Comparison of ENCODE assay signal across 6 cellular contexts in the genomic region with DNA sequence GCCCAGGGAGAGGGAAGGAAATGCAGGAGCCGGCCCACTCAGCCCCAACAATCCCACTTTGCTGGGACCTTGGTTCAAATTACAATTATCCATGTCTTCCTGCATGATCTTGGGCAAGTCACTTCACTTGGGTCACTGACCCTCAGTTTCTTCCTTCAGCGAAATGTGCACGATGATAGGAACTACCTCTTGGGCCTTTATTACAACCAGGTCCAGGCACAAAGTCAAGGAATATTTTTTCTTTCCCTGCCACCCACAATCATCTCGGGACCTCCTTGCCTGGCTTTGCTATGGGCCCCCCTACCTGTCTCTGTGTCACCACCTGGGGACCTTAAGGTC. TPM values are rescaled to one million over a fixed set of nuclear protein-coding genes. Genes with fewer than 3 reads are reported as not detected.
A peak's percentile ranks its signal among the peaks of the same experiment; 100 is the strongest.
DNase-seq lines count a peak whose midpoint lies in the region; ATAC-seq, FAIRE-seq and TF ChIP-seq lines count a peak whose summit lies in the region.

No MANE protein-coding gene starts in this region.

- H3K27ac Mint-ChIP-seq in chondrocyte (ENCODE audit: unreplicated experiment) (peak overlapping the region; percentile 74), osteocyte (ENCODE audit: unreplicated experiment) (peak overlapping the region; percentile 92)

- FAIRE-seq in HTR-8/SVneo (lab: Jason Lieb, UNC): peak; percentile 44

- H3K4me3 Mint-ChIP-seq in chondrocyte (ENCODE audit: unreplicated experiment): peak overlapping the region; percentile 79
- peak overlapping the region; percentile 72 for H3K4me3 Mint-ChIP-seq in osteocyte (ENCODE audit: unreplicated experiment)

- ATAC-seq in HG02623 (IDR thresholded peaks at IDR 0.05; ENCODE audit: unreplicated experiment) (no peak), GM18861 (IDR thresholded peaks at IDR 0.05; ENCODE audit: unreplicated experiment) (no peak)

- no peak for DNase-seq in HTR-8/SVneo (ENCODE audit: insufficient read length, low spot score)
- DNase-seq in chondrocyte (ENCODE audit: low spot score): no peak
- no peak for DNase-seq in osteocyte (ENCODE audit: extremely low spot score, unreplicated experiment)
- no peak for DNase-seq in stimulated activated naive CD4-positive, alpha-beta T cell treated with Interleukin-2 at 50 U/mL for 16 hours (lab: John Stamatoyannopoulos, UW)

- peaks cover 25% of the 10 kb centered on the region for H3K4me1 Mint-ChIP-seq in chondrocyte (ENCODE audit: low read depth)
- H3K4me1 Mint-ChIP-seq in osteocyte (ENCODE audit: unreplicated experiment): peaks cover 22% of the 10 kb centered on the region

- H3K27me3 Mint-ChIP-seq in chondrocyte (ENCODE audit: low read depth): no peaks in the 10 kb centered on the region
- H3K27me3 Mint-ChIP-seq in osteocyte (ENCODE audit: unreplicated experiment): no peaks in the 10 kb centered on the region

- TF ChIP-seq CTCF in chondrocyte (IDR thresholded peaks at IDR 0.05) (no peak), osteocyte (IDR thresholded peaks at IDR 0.05) (no peak)

- no peaks in the 10 kb centered on the region for H3K9me3 Mint-ChIP-seq in chondrocyte (ENCODE audit: low read depth)
- H3K9me3 Mint-ChIP-seq in osteocyte (ENCODE audit: unreplicated experiment): no peaks in the 10 kb centered on the region

- peaks cover 5% of the 10 kb centered on the region for H3K36me3 Mint-ChIP-seq in chondrocyte (ENCODE audit: low read depth)
- H3K36me3 Mint-ChIP-seq in osteocyte (ENCODE audit: unreplicated experiment): peaks cover 7% of the 10 kb centered on the region

RNA-seq across cellular contexts. Expression of a gene that starts 0.4 kb away (rescaled TPM):
- total RNA-seq in chondrocyte (48.1 to 53.1 TPM (median 48.5 TPM) in 3 replicates), osteocyte (195 and 211 TPM in 2 replicates)

RNA-seq across cellular contexts. Expression of a gene that starts 21.2 kb away (rescaled TPM):
- total RNA-seq in chondrocyte (172 to 199 TPM (median 175 TPM) in 3 replicates), osteocyte (310 and 318 TPM in 2 replicates)

RNA-seq across cellular contexts. Expression of a gene that starts 21.3 kb away (rescaled TPM):
- 1.8 to 3.0 TPM (median 2.7 TPM) in 3 replicates for total RNA-seq in chondrocyte
- total RNA-seq in osteocyte: 7.3 and 7.4 TPM in 2 replicates

RNA-seq across cellular contexts. Expression of a gene that starts 22.2 kb away (rescaled TPM):
- total RNA-seq in chondrocyte (23.5 to 25.7 TPM (median 24.9 TPM) in 3 replicates), osteocyte (34.6 and 42.1 TPM in 2 replicates)

RNA-seq across cellular contexts. Expression of a gene that starts 24.9 kb away (rescaled TPM):
- total RNA-seq in chondrocyte: 0.49 to 1.4 TPM (median 1.2 TPM) in 3 replicates
- total RNA-seq in osteocyte: 2.9 TPM in 2 replicates
